In genomic region chr19:35000647-35001501, GRCh38 we compare ENCODE assay signal across 8 cellular contexts. TPM values are rescaled to one million over a fixed set of nuclear protein-coding genes. Genes with fewer than 3 reads are reported as not detected.
A peak's percentile ranks its signal among the peaks of the same experiment; 100 is the strongest.
DNase-seq lines count a peak whose midpoint lies in the region; ATAC-seq, FAIRE-seq and TF ChIP-seq lines count a peak whose summit lies in the region.

No MANE protein-coding gene starts in this region.

- peaks cover 3% of the 10 kb centered on the region; the same call in 1 of the 2 replicates for H3K36me3 ChIP-seq in Caco-2 (ENCODE audit: control insufficient read depth, insufficient read depth, low read length)

- H3K27me3 ChIP-seq in Caco-2 (replicated peaks; ENCODE audit: control insufficient read depth, insufficient read depth, low read length) = no peaks in the 10 kb centered on the region

- BruUV-seq in Caco-2 (replicated peaks; lab: Mats Ljungman, UMichigan) = TSS peak; percentile 33

- FAIRE-seq in RCC 7860 (lab: Jason Lieb, UNC) = no peak

- H3K4me3 Mint-ChIP-seq in Caco-2 (ENCODE audit: unreplicated experiment) = peak overlapping the region; percentile 99
- peak overlapping the region; percentile 97 for H3K4me3 Mint-ChIP-seq in glutamatergic neuron (ENCODE audit: unreplicated experiment)

- no peaks in the 10 kb centered on the region for H3K9me3 Mint-ChIP-seq in Caco-2 (ENCODE audit: unreplicated experiment)
- H3K9me3 Mint-ChIP-seq in glutamatergic neuron (ENCODE audit: unreplicated experiment) = peaks cover 19% of the 10 kb centered on the region

- ATAC-seq in GM21528 (IDR thresholded peaks at IDR 0.05; ENCODE audit: low FRiP score, unreplicated experiment) (no peak), GM18861 (IDR thresholded peaks at IDR 0.05; ENCODE audit: unreplicated experiment) (no peak)

- POLR2A ChIA-PET in Caco-2 (lab: Charles Lee) = interaction anchor here (0.8 kb wide), 1 partner anchor 324 kb away, joined by 3 read pairs; the partner anchor contains the start of genes SCGB2B2 and ZNF302

- H3K4me3 ChIP-seq in Caco-2 (ENCODE audit: low read depth, low read length) (peak overlapping the region; percentile 90), HFF-Myc (replicated peaks; ENCODE audit: low read depth, low read length) (peak overlapping the region; percentile 86)

- H3K4me1 Mint-ChIP-seq in Caco-2 (ENCODE audit: low read depth, unreplicated experiment) = peaks cover 57% of the 10 kb centered on the region
- peaks cover 28% of the 10 kb centered on the region for H3K4me1 Mint-ChIP-seq in glutamatergic neuron (ENCODE audit: low read depth, unreplicated experiment)

- DNase-seq in Caco-2 = peak in 1 of 2 experiments; percentile 58
- no peak for DNase-seq in HFF-Myc (ENCODE audit: extremely low read depth, low read depth)
- DNase-seq in RCC 7860 (ENCODE audit: low spot score) = peak; percentile 33
- DNase-seq in activated gamma-delta T cell treated with anti-CD3 and anti-CD28 coated beads, Interleukin-2, amount 50 U/mL, for 16 hours (ENCODE audit: low read depth) = peak; percentile 40
- DNase-seq in glutamatergic neuron = peak; percentile 54
- DNase-seq in posterior vena cava (ENCODE audit: low spot score) = peak; percentile 82

- H3K27me3 Mint-ChIP-seq in Caco-2 (ENCODE audit: insufficient read depth, unreplicated experiment) = no peaks in the 10 kb centered on the region
- peaks cover 22% of the 10 kb centered on the region for H3K27me3 Mint-ChIP-seq in glutamatergic neuron (ENCODE audit: unreplicated experiment)

- CTCF ChIA-PET in Caco-2 (lab: Charles Lee) = interaction anchor here (0.6 kb wide), 1 partner anchor 74 kb away, joined by 3 read pairs; the partner anchor contains the start of gene ZNF30

- peaks cover 28% of the 10 kb centered on the region for H3K36me3 Mint-ChIP-seq in Caco-2 (ENCODE audit: insufficient read depth, unreplicated experiment)
- peaks cover 5% of the 10 kb centered on the region for H3K36me3 Mint-ChIP-seq in glutamatergic neuron (ENCODE audit: unreplicated experiment)

- peaks cover 51% of the 10 kb centered on the region for H3K4me1 ChIP-seq in Caco-2

- intact Hi-C loops in Caco-2 (cut with micrococcal nuclease; ENCODE audit: unreplicated experiment) (no loop called here), posterior vena cava (cut with DNase I) (no loop called here)

- peak overlapping the region; percentile 98 for H3K27ac Mint-ChIP-seq in Caco-2 (ENCODE audit: unreplicated experiment)
- H3K27ac Mint-ChIP-seq in glutamatergic neuron (ENCODE audit: unreplicated experiment) = peak overlapping the region; percentile 99

- H3K9me3 ChIP-seq in Caco-2 = no peaks in the 10 kb centered on the region

- TF ChIP-seq CTCF in Caco-2 (IDR thresholded peaks at IDR 0.05; ENCODE audit: insufficient read depth in 1 of 2, low read depth in 1 of 2, low read length in 1 of 2, severe bottlenecking in 1 of 2, unreplicated experiment in 1 of 2) (no peak), HFF-Myc (IDR thresholded peaks at IDR 0.05; ENCODE audit: low read depth, low read length, missing control alignments) (no peak), glutamatergic neuron (IDR thresholded peaks at IDR 0.05; ENCODE audit: partially characterized antibody, unreplicated experiment) (no peak)

RNA-seq across cellular contexts. Expression of gene GRAMD1A, which starts 0.8 kb away (rescaled TPM):
- total RNA-seq in Caco-2 (2022) (110 and 132 TPM in 2 replicates), glutamatergic neuron (ENCODE audit: unreplicated experiment) (220 TPM), posterior vena cava (10 to 100 TPM; 83.0 to 87.0 TPM)

RNA-seq across cellular contexts. Expression of gene SCN1B, which starts 29.4 kb away (rescaled TPM):
- 1.7 and 1.9 TPM in 2 replicates for total RNA-seq in Caco-2 (2022)
- total RNA-seq in glutamatergic neuron (ENCODE audit: unreplicated experiment) = 12.0 TPM
- 10 to 100 TPM; 30.8 to 42.4 TPM for total RNA-seq in posterior vena cava

RNA-seq across cellular contexts. Expression of gene ZNF792, which starts 36.8 kb away (rescaled TPM):
- total RNA-seq in Caco-2 (2022) (4.5 and 5.6 TPM in 2 replicates), glutamatergic neuron (ENCODE audit: unreplicated experiment) (6.4 TPM), posterior vena cava (1 to 10 TPM; 4.9 to 6.2 TPM)

RNA-seq across cellular contexts. Expression of gene HPN, which starts 40.6 kb away (rescaled TPM):
- total RNA-seq in Caco-2 (2022) (20.8 and 21.1 TPM in 2 replicates), glutamatergic neuron (ENCODE audit: unreplicated experiment) (0.29 TPM), posterior vena cava (1 to 10 TPM in 1 of 2 donors, under 1 TPM in 1; 1.00 to 1.7 TPM)
